Comparison of ENCODE assay signal across 13 cellular contexts in genomic region chr3:148880681-148881080, GRCh38. TPM values are rescaled to one million over a fixed set of nuclear protein-coding genes. Genes with fewer than 3 reads are reported as not detected.
DNase-seq lines count a peak whose midpoint lies in the region; ATAC-seq and TF ChIP-seq lines count a peak whose summit lies in the region.
"Had no signal": no experiment of that assay in that cellular context is flagged by ENCODE, and none has a peak within 500 bp of the region (broad histone marks: within the 10 kb centered on the region; RNA-seq: fewer than 3 reads in every experiment).

No MANE protein-coding gene starts in this region.

- H3K4me3 ChIP-seq in breast epithelium = no peak overlapping the region
- no peak overlapping the region for H3K4me3 ChIP-seq in body of pancreas
- H3K4me3 ChIP-seq: BLaER1 had no signal

- no peaks in the 10 kb centered on the region for H3K9me3 Mint-ChIP-seq in MCF 10A (ENCODE audit: unreplicated experiment)
- H3K9me3 Mint-ChIP-seq in activated T-cell treated with anti-CD3 and anti-CD28 coated beads, Interleukin-2, amount 50 U/mL, for 24 hours = no peaks in the 10 kb centered on the region
- H3K9me3 Mint-ChIP-seq: dendritic cell treated with granulocyte-macrophage colony-stimulating factor and Interleukin-4, amounts not matched to agents 40 ng/mL and 50 ng/mL, for 4 days; IgD-negative memory B cell had no signal

- H3K36me3 ChIP-seq in breast epithelium (no peaks in the 10 kb centered on the region), body of pancreas (replicated peaks in 1 of 2; ENCODE audit: insufficient read depth in 1 of 2, low read depth in 2 of 2) (no peaks in the 10 kb centered on the region)
- H3K36me3 ChIP-seq: BLaER1 had no signal

- peaks cover 66% of the 10 kb centered on the region for H3K27me3 Mint-ChIP-seq in MCF 10A (ENCODE audit: insufficient read depth, unreplicated experiment)
- H3K27me3 Mint-ChIP-seq in activated T-cell treated with anti-CD3 and anti-CD28 coated beads, Interleukin-2, amount 50 U/mL, for 24 hours = peaks cover 5% of the 10 kb centered on the region
- H3K27me3 Mint-ChIP-seq: dendritic cell treated with granulocyte-macrophage colony-stimulating factor and Interleukin-4, amounts not matched to agents 40 ng/mL and 50 ng/mL, for 4 days had no signal

- H3K27me3 ChIP-seq in breast epithelium = no peaks in the 10 kb centered on the region
- H3K27me3 ChIP-seq in body of pancreas = no peaks in the 10 kb centered on the region
- H3K27me3 ChIP-seq: BLaER1 had no signal

- no TSS peak for BruUV-seq in MCF 10A (replicated peaks; lab: Mats Ljungman, UMichigan)

- TF ChIP-seq CTCF in MCF 10A (IDR thresholded peaks at IDR 0.05; ENCODE audit: unreplicated experiment) (no peak), breast epithelium (IDR thresholded peaks at IDR 0.05) (no peak), body of pancreas (IDR thresholded peaks at IDR 0.05) (peak in 5 of 7 experiments; percentile 17 to 62 (median 45))

- H3K4me1 ChIP-seq in breast epithelium = no peaks in the 10 kb centered on the region
- peaks cover 31% of the 10 kb centered on the region for H3K4me1 ChIP-seq in body of pancreas
- H3K4me1 ChIP-seq: BLaER1 had no signal

- CTCF ChIA-PET in MCF 10A (lab: Yijun Ruan, JAX) = interaction anchor here (1.0 to 3.0 kb wide), 3 partner anchors 9 to 299 kb away, joined by 3 to 23 read pairs (median 4); no protein-coding TSS in a partner anchor

- no peak overlapping the region for H3K27ac Mint-ChIP-seq in MCF 10A (ENCODE audit: low read depth, unreplicated experiment)
- H3K27ac Mint-ChIP-seq in activated T-cell treated with anti-CD3 and anti-CD28 coated beads, Interleukin-2, amount 50 U/mL, for 24 hours = no peak overlapping the region
- H3K27ac Mint-ChIP-seq: dendritic cell treated with granulocyte-macrophage colony-stimulating factor and Interleukin-4, amounts not matched to agents 40 ng/mL and 50 ng/mL, for 4 days; IgD-negative memory B cell had no signal

- TF ChIP-seq POLR2A in breast epithelium (IDR thresholded peaks at IDR 0.05) = no peak
- no peak for TF ChIP-seq POLR2A in body of pancreas (IDR thresholded peaks at IDR 0.05)

- intact Hi-C loops in MCF 10A (cut with micrococcal nuclease) = no loop called here
- intact Hi-C loops in breast epithelium (cut with DNase I; ENCODE audit: low total_unique reads) = no loop called here
- intact Hi-C loops in body of pancreas (cut with DNase I) = no loop called here
- intact Hi-C loops in posterior vena cava (cut with DNase I) = no loop called here

- ATAC-seq in body of pancreas = peak; percentile 69
- no peak for ATAC-seq in HG03039 (IDR thresholded peaks at IDR 0.05; ENCODE audit: unreplicated experiment)
- ATAC-seq: left colon had no signal

- no peak overlapping the region for H3K27ac ChIP-seq in breast epithelium
- H3K27ac ChIP-seq in body of pancreas = peak overlapping the region in 1 of 4 donors; percentile 12
- H3K27ac ChIP-seq: BLaER1 had no signal

- no peaks in the 10 kb centered on the region for H3K4me1 Mint-ChIP-seq in MCF 10A (ENCODE audit: insufficient read depth, unreplicated experiment)
- no peaks in the 10 kb centered on the region for H3K4me1 Mint-ChIP-seq in activated T-cell treated with anti-CD3 and anti-CD28 coated beads, Interleukin-2, amount 50 U/mL, for 24 hours (ENCODE audit: low read depth)
- H3K4me1 Mint-ChIP-seq: IgD-negative memory B cell had no signal

- H3K4me3 Mint-ChIP-seq in MCF 10A (ENCODE audit: unreplicated experiment) = no peak overlapping the region
- no peak overlapping the region for H3K4me3 Mint-ChIP-seq in activated T-cell treated with anti-CD3 and anti-CD28 coated beads, Interleukin-2, amount 50 U/mL, for 24 hours
- H3K4me3 Mint-ChIP-seq: dendritic cell treated with granulocyte-macrophage colony-stimulating factor and Interleukin-4, amounts not matched to agents 40 ng/mL and 50 ng/mL, for 4 days; IgD-negative memory B cell had no signal

- DNase-seq in MCF 10A (ENCODE audit: unreplicated experiment) (peak; percentile 21), breast epithelium (ENCODE audit: low spot score in 2 of 2) (no peak), NCI-H226 (peak; percentile 29), body of pancreas (peak in 3 of 4 donors; percentile 35 to 54 (median 49)), Ammon's horn (ENCODE audit: low spot score) (no peak), posterior vena cava (ENCODE audit: low spot score) (no peak)
- DNase-seq in activated T-cell treated with anti-CD3 and anti-CD28 coated beads, Interleukin-2, amount 50 U/mL, for 24 hours = no peak
- DNase-seq: left colon; stimulated activated CD4-positive, alpha-beta T cell treated with anti-CD3 and anti-CD28 coated beads, Interleukin-12 subunit alpha, Interleukin-12 subunit beta, amount 100 ng/mL, for 4 hours had no signal

- H3K36me3 Mint-ChIP-seq in MCF 10A (ENCODE audit: insufficient read depth, unreplicated experiment) = no peaks in the 10 kb centered on the region
- no peaks in the 10 kb centered on the region for H3K36me3 Mint-ChIP-seq in activated T-cell treated with anti-CD3 and anti-CD28 coated beads, Interleukin-2, amount 50 U/mL, for 24 hours (ENCODE audit: low read depth)
- H3K36me3 Mint-ChIP-seq: IgD-negative memory B cell had no signal

- POLR2A ChIA-PET in MCF 10A (lab: Yijun Ruan, JAX) = no interaction called here

- H3K9me3 ChIP-seq in breast epithelium (no peaks in the 10 kb centered on the region), body of pancreas (no peaks in the 10 kb centered on the region)
- H3K9me3 ChIP-seq: BLaER1 had no signal

RNA-seq across cellular contexts. Expression of gene CPA3, which starts 15.6 kb away (rescaled TPM):
- not detected in 2 replicates for total RNA-seq in MCF 10A (2022)
- 10 to 100 TPM in 2 of 3 donors, 1 to 10 TPM in 1; 5.6 to 44.2 (median 10.1) TPM for total RNA-seq in breast epithelium
- total RNA-seq in body of pancreas = 1 to 10 TPM; 4.9 to 5.7 TPM
- 10 to 100 TPM in 1 of 2 donors, 1 to 10 TPM in 1; 7.1 to 16.1 TPM for total RNA-seq in posterior vena cava

RNA-seq across cellular contexts. Expression of gene CPB1, which starts 53.1 kb away (rescaled TPM):
- not detected in 2 replicates for total RNA-seq in MCF 10A (2022)
- 10 to 100 TPM in 2 of 3 donors, 1 to 10 TPM in 1; 3.4 to 33.8 (median 14.9) TPM for total RNA-seq in breast epithelium
- total RNA-seq in body of pancreas = over 10,000 TPM in 1 of 2 donors, 1,000 to 10,000 TPM in 1; 8,425 to 24,571 TPM
- total RNA-seq in posterior vena cava = 1 to 10 TPM; 2.0 to 3.6 TPM

Comparison
In these comparisons a context has a peak if more than half of its experiments do, and no peak if none do; other contexts are left out.
1. DNase-seq: peak in MCF 10A (single experiment), NCI-H226 (single experiment) and body of pancreas (3 of 4); none in breast epithelium (0 of 2), Ammon's horn (single experiment), activated T-cell treated with anti-CD3 and anti-CD28 coated beads, Interleukin-2, amount 50 U/mL, for 24 hours (single experiment) and posterior vena cava (single experiment).
2. CTCF ChIP-seq: peak in body of pancreas (5 of 7); none in MCF 10A (single experiment) and breast epithelium (0 of 3).
3. RNA of gene CPB1, which starts 53.1 kb away (total RNA-seq): 8,425 to 24,571 TPM in body of pancreas; 3.4 to 33.8 TPM in breast epithelium, 2.0 to 3.6 TPM in posterior vena cava and not detected in MCF 10A; every median in the first group is over 100 times any median in the second.